ENCODE assay signal across 5 cellular contexts in genomic region chr10:124821520-124821919, GRCh38.
"Had no signal": no experiment of that assay in that cellular context is flagged by ENCODE, and none has a peak within 500 bp of the region (broad histone marks: within the 10 kb centered on the region; RNA-seq: fewer than 3 reads in every experiment).

No MANE protein-coding gene starts in this region.

- H3K4me2 ChIP-seq: GM23338 had no signal

- H3K4me1 Mint-ChIP-seq: GM23338, H9 had no signal

- H3K4me3 Mint-ChIP-seq: GM23338, H9 had no signal

- DNase-seq: H9, HCEC 1CT, IMR-90 had no signal

- ATAC-seq: GM23338, K562 had no signal

- H3K27ac Mint-ChIP-seq: GM23338, H9 had no signal

- H3K4me3 ChIP-seq: GM23338, K562 had no signal

- H2AFZ ChIP-seq: GM23338 had no signal
